14 cellular contexts compared by ENCODE assay signal in the genomic region with DNA sequence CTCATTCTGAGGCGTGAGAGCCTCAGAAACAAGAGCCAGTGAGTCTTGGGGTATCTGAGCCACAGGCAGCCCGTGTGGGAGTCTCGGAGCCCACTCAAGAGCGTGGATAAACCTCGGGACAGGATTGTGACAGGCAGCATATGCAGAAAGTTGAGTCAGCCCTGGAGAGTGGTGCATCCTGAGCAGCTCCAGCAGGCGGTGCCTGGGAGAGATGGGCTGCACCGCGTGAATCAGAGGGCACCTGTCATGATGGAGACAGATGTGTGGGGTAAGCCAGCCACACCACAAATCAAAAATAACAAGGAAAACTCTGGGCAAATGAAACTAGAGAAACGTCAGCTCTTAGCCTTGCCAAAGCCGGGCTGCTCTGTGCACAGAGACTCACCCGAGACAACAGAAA. TPM values are rescaled to one million over a fixed set of nuclear protein-coding genes. Genes with fewer than 3 reads are reported as not detected.
DNase-seq lines count a peak whose midpoint lies in the region; ATAC-seq, FAIRE-seq and TF ChIP-seq lines count a peak whose summit lies in the region.
"Had no signal": no experiment of that assay in that cellular context is flagged by ENCODE, and none has a peak within 500 bp of the region (broad histone marks: within the 10 kb centered on the region; RNA-seq: fewer than 3 reads in every experiment).

No MANE protein-coding gene starts in this region.

- no peaks in the 10 kb centered on the region for H3K36me3 Mint-ChIP-seq in activated naive CD8-positive, alpha-beta T cell treated with anti-CD3 and anti-CD28 coated beads, Interleukin-2, amount 50 U/mL, for 24 hours (ENCODE audit: low read depth)

- peaks cover 28% of the 10 kb centered on the region for H3K4me1 Mint-ChIP-seq in activated naive CD8-positive, alpha-beta T cell treated with anti-CD3 and anti-CD28 coated beads, Interleukin-2, amount 50 U/mL, for 24 hours

- no peak for TF ChIP-seq CTCF in GM10266 (IDR thresholded peaks at IDR 0.05; ENCODE audit: control insufficient read depth, insufficient read depth, low read depth, missing control alignments)

- peak overlapping the region; percentile 70 for H3K27ac Mint-ChIP-seq in activated naive CD8-positive, alpha-beta T cell treated with anti-CD3 and anti-CD28 coated beads, Interleukin-2, amount 50 U/mL, for 24 hours

- H3K4me3 Mint-ChIP-seq in activated naive CD8-positive, alpha-beta T cell treated with anti-CD3 and anti-CD28 coated beads, Interleukin-2, amount 50 U/mL, for 24 hours = peak overlapping the region; percentile 46

- peaks cover 2% of the 10 kb centered on the region for H3K9me3 Mint-ChIP-seq in activated naive CD8-positive, alpha-beta T cell treated with anti-CD3 and anti-CD28 coated beads, Interleukin-2, amount 50 U/mL, for 24 hours

- peaks cover 79% of the 10 kb centered on the region for H3K27me3 Mint-ChIP-seq in activated naive CD8-positive, alpha-beta T cell treated with anti-CD3 and anti-CD28 coated beads, Interleukin-2, amount 50 U/mL, for 24 hours

- TF ChIP-seq POLR2A in H54 (IDR thresholded peaks at IDR 0.05; ENCODE audit: low read depth, low read length) = no peak

- ATAC-seq in activated naive CD8-positive, alpha-beta T cell treated with anti-CD3 and anti-CD28 coated beads, Interleukin-2, amount 50 U/mL, for 24 hours = peak; percentile 53

- no peak for FAIRE-seq in H54 (lab: Jason Lieb, UNC)

- peak; percentile 56 for DNase-seq in activated CD8-positive, alpha-beta memory T cell treated with anti-CD3 and anti-CD28 coated beads for 24 hours
- no peak for DNase-seq in activated CD8-positive, alpha-beta memory T cell treated with anti-CD3 and anti-CD28 coated beads, Interleukin-2, amount 50 U/mL, for 4 hours
- DNase-seq in H54 (ENCODE audit: insufficient read length, low spot score) = peak; percentile 29
- no peak for DNase-seq in activated naive CD8-positive, alpha-beta T cell treated with anti-CD3 and anti-CD28 coated beads, Interleukin-2, amount 50 U/mL, for 24 hours
- DNase-seq in occipital lobe (lab: John Stamatoyannopoulos, UW) = peak; percentile 42
- no peak for DNase-seq in GM10266 (ENCODE audit: extremely low spot score)
- no peak for DNase-seq in Kasumi-1 (lab: John Stamatoyannopoulos, UW)
- DNase-seq in NK-92 treated with Interleukin-12 subunit alpha and Interleukin-12 subunit beta, amount 100 ng/mL, for 24 hours (lab: John Stamatoyannopoulos, UW) = no peak
- DNase-seq: activated CD4-positive, alpha-beta T cell treated with anti-CD3 and anti-CD28 coated beads for 1 hour; SW 1271 had no signal

RNA-seq across cellular contexts. Expression of a gene that starts 30.0 kb away (rescaled TPM):
- 37.7 TPM for total RNA-seq in occipital lobe

RNA-seq across cellular contexts. Expression of a gene that starts 50.2 kb away (rescaled TPM):
- 12.3 TPM for total RNA-seq in occipital lobe
- total RNA-seq: adrenal gland, lung, M059J, OCI-LY7 had no signal

Comparison
In these comparisons a context has a peak if more than half of its experiments do, and no peak if none do; other contexts are left out.
1. DNase-seq: peak in activated CD8-positive, alpha-beta memory T cell treated with anti-CD3 and anti-CD28 coated beads for 24 hours (single experiment), H54 (single experiment) and occipital lobe (single experiment); none in activated CD8-positive, alpha-beta memory T cell treated with anti-CD3 and anti-CD28 coated beads, Interleukin-2, amount 50 U/mL, for 4 hours (single experiment), activated naive CD8-positive, alpha-beta T cell treated with anti-CD3 and anti-CD28 coated beads, Interleukin-2, amount 50 U/mL, for 24 hours (single experiment), GM10266 (single experiment), Kasumi-1 (0 of 2) and NK-92 treated with Interleukin-12 subunit alpha and Interleukin-12 subunit beta, amount 100 ng/mL, for 24 hours (single experiment).